ENCODE assay signal across 8 cellular contexts in the genomic region with DNA sequence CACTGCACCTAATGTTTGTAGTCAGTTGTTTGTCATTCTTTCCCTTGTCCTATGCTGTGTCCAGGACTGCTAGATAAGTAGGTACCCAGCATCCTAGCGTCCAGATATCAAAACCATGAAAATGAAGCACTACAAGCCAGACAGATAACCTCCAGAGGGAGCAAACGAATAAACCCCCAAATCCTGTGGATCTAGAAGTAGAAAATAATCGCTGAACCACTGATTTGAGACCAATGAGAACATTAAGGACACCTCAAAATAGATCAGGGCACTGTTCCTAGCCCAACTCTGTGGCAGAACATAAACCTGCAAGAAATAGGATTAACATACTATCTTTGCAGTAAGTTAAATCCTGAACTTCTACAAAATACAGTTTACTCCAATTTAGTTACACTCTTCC. TPM values are rescaled to one million over a fixed set of nuclear protein-coding genes. Genes with fewer than 3 reads are reported as not detected.
DNase-seq lines count a peak whose midpoint lies in the region; ATAC-seq and TF ChIP-seq lines count a peak whose summit lies in the region.

No MANE protein-coding gene starts in this region.

- WGBS in transverse colon (ENCODE audit: low coverage in 1 of 2), 2 donors, result 67 to 89% methylated on average over 1 to 3 of the region's 3 CpGs

- no peak for TF ChIP-seq EP300 in transverse colon (IDR thresholded peaks at IDR 0.05; ENCODE audit: low read depth)

- no peaks in the 10 kb centered on the region for H3K9me3 ChIP-seq in mucosa of rectum (ENCODE audit: control insufficient read depth in 2 of 2, low read length in 2 of 2)
- no peaks in the 10 kb centered on the region for H3K9me3 ChIP-seq in transverse colon

- H3K36me3 Mint-ChIP-seq in activated naive CD4-positive, alpha-beta T cell treated with anti-CD3 and anti-CD28 coated beads, Interleukin-2, amount 50 U/mL, for 24 hours, result no peaks in the 10 kb centered on the region
- H3K36me3 Mint-ChIP-seq in activated naive CD8-positive, alpha-beta T cell treated with anti-CD3 and anti-CD28 coated beads, Interleukin-2, amount 50 U/mL, for 24 hours (ENCODE audit: low read depth), result no peaks in the 10 kb centered on the region

- H3K27ac Mint-ChIP-seq in activated naive CD4-positive, alpha-beta T cell treated with anti-CD3 and anti-CD28 coated beads, Interleukin-2, amount 50 U/mL, for 24 hours, result peak overlapping the region; percentile 88
- peak overlapping the region; percentile 83 for H3K27ac Mint-ChIP-seq in activated naive CD8-positive, alpha-beta T cell treated with anti-CD3 and anti-CD28 coated beads, Interleukin-2, amount 50 U/mL, for 24 hours

- H3K4me1 ChIP-seq in mucosa of rectum (ENCODE audit: control insufficient read depth in 2 of 2, insufficient read depth in 2 of 2, low read length in 2 of 2) (peaks cover 10 to 12% of the 10 kb centered on the region in 2 donors), transverse colon (peaks cover 0 to 14% (median 6%) of the 10 kb centered on the region in 4 donors)

- in situ Hi-C loops in transverse colon (cut with MboI; ENCODE audit: low pct_ligation_motif_present in 1 of 4, low pct_unique_long_range_greater_than_20kb in 1 of 4, low sequenced_read_pairs in 3 of 4), result no loop called here

- H3K36me3 ChIP-seq in mucosa of rectum (ENCODE audit: control insufficient read depth in 2 of 2, insufficient read depth in 2 of 2, low read length in 2 of 2) (no peaks in the 10 kb centered on the region), transverse colon (no peaks in the 10 kb centered on the region)

- H3K4me1 Mint-ChIP-seq in activated naive CD4-positive, alpha-beta T cell treated with anti-CD3 and anti-CD28 coated beads, Interleukin-2, amount 50 U/mL, for 24 hours, result peaks cover 48% of the 10 kb centered on the region
- peaks cover 40% of the 10 kb centered on the region for H3K4me1 Mint-ChIP-seq in activated naive CD8-positive, alpha-beta T cell treated with anti-CD3 and anti-CD28 coated beads, Interleukin-2, amount 50 U/mL, for 24 hours

- no peaks in the 10 kb centered on the region for H3K9me3 Mint-ChIP-seq in activated naive CD4-positive, alpha-beta T cell treated with anti-CD3 and anti-CD28 coated beads, Interleukin-2, amount 50 U/mL, for 24 hours
- H3K9me3 Mint-ChIP-seq in activated naive CD8-positive, alpha-beta T cell treated with anti-CD3 and anti-CD28 coated beads, Interleukin-2, amount 50 U/mL, for 24 hours, result no peaks in the 10 kb centered on the region

- no peaks in the 10 kb centered on the region for H3K27me3 ChIP-seq in mucosa of rectum (ENCODE audit: control insufficient read depth in 2 of 2, insufficient read depth in 2 of 2, low read length in 2 of 2)
- H3K27me3 ChIP-seq in transverse colon, result no peaks in the 10 kb centered on the region

- no peak for ATAC-seq in activated naive CD8-positive, alpha-beta T cell treated with anti-CD3 and anti-CD28 coated beads, Interleukin-2, amount 50 U/mL, for 24 hours

- intact Hi-C loops in transverse colon (cut with DNase I; ENCODE audit: low total_unique reads), result no loop called here

- H3K4me3 ChIP-seq in mucosa of rectum (ENCODE audit: low read length in 2 of 2), result peak overlapping the region; percentile 67 to 86
- no peak overlapping the region for H3K4me3 ChIP-seq in transverse colon

- H3K27ac ChIP-seq in mucosa of rectum (ENCODE audit: low read depth in 2 of 2, low read length in 2 of 2), result peak overlapping the region; percentile 88 to 92
- peak overlapping the region; percentile 86 to 90 (median 88) for H3K27ac ChIP-seq in transverse colon

- no peak for TF ChIP-seq POLR2A in transverse colon (IDR thresholded peaks at IDR 0.05)

- H3K4me3 Mint-ChIP-seq in activated naive CD4-positive, alpha-beta T cell treated with anti-CD3 and anti-CD28 coated beads, Interleukin-2, amount 50 U/mL, for 24 hours, result peak overlapping the region; percentile 89
- peak overlapping the region; percentile 91 for H3K4me3 Mint-ChIP-seq in activated naive CD8-positive, alpha-beta T cell treated with anti-CD3 and anti-CD28 coated beads, Interleukin-2, amount 50 U/mL, for 24 hours

- no peak for DNase-seq in activated naive CD4-positive, alpha-beta T cell treated with anti-CD3 and anti-CD28 coated beads, Interleukin-2, amount 50 U/mL, for 16 hours
- no peak for DNase-seq in activated naive CD8-positive, alpha-beta T cell treated with anti-CD3 and anti-CD28 coated beads, Interleukin-2, amount 50 U/mL, for 24 hours
- DNase-seq in transverse colon (no peak), GM19240 (ENCODE audit: insufficient read length, low spot score) (no peak), NCI-H1694 treated with DMSO at 0.1 percent for 48 hours (lab: John Stamatoyannopoulos, UW) (no peak)
- DNase-seq in activated CD4-positive, alpha-beta T cell treated with anti-CD3 and anti-CD28 coated beads, Interleukin-2, amount 50 U/mL, for 48 hours, result no peak

- H3K27me3 Mint-ChIP-seq in activated naive CD4-positive, alpha-beta T cell treated with anti-CD3 and anti-CD28 coated beads, Interleukin-2, amount 50 U/mL, for 24 hours, result no peaks in the 10 kb centered on the region
- peaks cover 3% of the 10 kb centered on the region for H3K27me3 Mint-ChIP-seq in activated naive CD8-positive, alpha-beta T cell treated with anti-CD3 and anti-CD28 coated beads, Interleukin-2, amount 50 U/mL, for 24 hours

- TF ChIP-seq CTCF in transverse colon (IDR thresholded peaks at IDR 0.05), result no peak

- H3K9ac ChIP-seq in mucosa of rectum (ENCODE audit: low read depth in 1 of 2, low read length in 2 of 2), result peak overlapping the region; percentile 77 to 89

RNA-seq across cellular contexts. Expression of a gene that starts 1.1 kb away (rescaled TPM):
- total RNA-seq in transverse colon, result 1 to 10 TPM in 2 of 4 donors, not detected in 2; 1.4 to 1.9 TPM

RNA-seq across cellular contexts. Expression of a gene that starts 25.7 kb away (rescaled TPM):
- 10 to 100 TPM in 3 of 4 donors, 1 to 10 TPM in 1; 9.4 to 26.5 (median 20.9) TPM for total RNA-seq in transverse colon

Comparison
In these comparisons a context has a peak if more than half of its experiments do, and no peak if none do; other contexts are left out.
1. H3K4me3 ChIP-seq: peak in mucosa of rectum (2 of 2); none in transverse colon (0 of 4).